Comparison of ENCODE assay signal across 1 cellular context in the genomic region with DNA sequence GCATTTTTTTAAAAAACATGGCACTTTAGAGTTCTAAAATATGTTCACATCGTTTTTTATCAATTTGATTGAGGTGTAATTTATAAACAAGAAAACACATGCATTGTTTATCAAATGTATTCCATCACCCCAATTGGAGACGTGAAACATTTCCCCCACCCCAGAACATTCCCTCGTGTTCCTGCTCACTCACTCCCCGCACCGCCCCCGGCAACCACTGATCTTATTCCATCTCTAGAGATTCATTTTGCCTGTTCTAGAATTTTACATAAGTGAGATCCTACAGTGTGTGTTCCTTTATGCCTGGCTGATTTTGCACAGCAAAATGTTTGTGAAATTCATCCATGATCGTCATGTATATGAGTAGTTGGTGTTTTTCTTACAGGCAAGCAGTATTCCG.
TF ChIP-seq lines count a peak whose summit lies in the region.

No MANE protein-coding gene starts in this region.

TF ChIP-seq in HepG2, 621 proteins besides CTCF, POLR2A, EP300 and RAD21 (continued from another document):
- TF ChIP-seq, protein P1, sequence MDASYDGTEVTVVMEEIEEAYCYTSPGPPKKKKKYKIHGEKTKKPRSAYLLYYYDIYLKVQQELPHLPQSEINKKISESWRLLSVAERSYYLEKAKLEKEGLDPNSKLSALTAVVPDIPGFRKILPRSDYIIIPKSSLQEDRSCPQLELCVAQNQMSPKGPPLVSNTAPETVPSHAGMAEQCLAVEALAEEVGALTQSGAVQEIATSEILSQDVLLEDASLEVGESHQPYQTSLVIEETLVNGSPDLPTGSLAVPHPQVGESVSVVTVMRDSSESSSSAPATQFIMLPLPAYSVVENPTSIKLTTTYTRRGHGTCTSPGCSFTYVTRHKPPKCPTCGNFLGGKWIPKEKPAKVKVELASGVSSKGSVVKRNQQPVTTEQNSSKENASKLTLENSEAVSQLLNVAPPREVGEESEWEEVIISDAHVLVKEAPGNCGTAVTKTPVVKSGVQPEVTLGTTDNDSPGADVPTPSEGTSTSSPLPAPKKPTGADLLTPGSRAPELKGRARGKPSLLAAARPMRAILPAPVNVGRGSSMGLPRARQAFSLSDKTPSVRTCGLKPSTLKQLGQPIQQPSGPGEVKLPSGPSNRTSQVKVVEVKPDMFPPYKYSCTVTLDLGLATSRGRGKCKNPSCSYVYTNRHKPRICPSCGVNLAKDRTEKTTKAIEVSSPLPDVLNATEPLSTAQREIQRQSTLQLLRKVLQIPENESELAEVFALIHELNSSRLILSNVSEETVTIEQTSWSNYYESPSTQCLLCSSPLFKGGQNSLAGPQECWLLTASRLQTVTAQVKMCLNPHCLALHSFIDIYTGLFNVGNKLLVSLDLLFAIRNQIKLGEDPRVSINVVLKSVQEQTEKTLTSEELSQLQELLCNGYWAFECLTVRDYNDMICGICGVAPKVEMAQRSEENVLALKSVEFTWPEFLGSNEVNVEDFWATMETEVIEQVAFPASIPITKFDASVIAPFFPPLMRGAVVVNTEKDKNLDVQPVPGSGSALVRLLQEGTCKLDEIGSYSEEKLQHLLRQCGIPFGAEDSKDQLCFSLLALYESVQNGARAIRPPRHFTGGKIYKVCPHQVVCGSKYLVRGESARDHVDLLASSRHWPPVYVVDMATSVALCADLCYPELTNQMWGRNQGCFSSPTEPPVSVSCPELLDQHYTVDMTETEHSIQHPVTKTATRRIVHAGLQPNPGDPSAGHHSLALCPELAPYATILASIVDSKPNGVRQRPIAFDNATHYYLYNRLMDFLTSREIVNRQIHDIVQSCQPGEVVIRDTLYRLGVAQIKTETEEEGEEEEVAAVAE (CRISPR knock-in tag; IDR thresholded peaks at IDR 0.05; ENCODE audit: borderline replicate concordance) = no peak
- no peak for TF ChIP-seq ESRRA (CRISPR knock-in tag; IDR thresholded peaks at IDR 0.05; ENCODE audit: low read depth)
- TF ChIP-seq RNF2 (conservative IDR thresholded peaks at IDR 0.05; ENCODE audit: low read depth) = no peak
- no peak for TF ChIP-seq ARHGAP35 (CRISPR knock-in tag; IDR thresholded peaks at IDR 0.05; ENCODE audit: borderline replicate concordance)
- TF ChIP-seq PAX8 (CRISPR knock-in tag; IDR thresholded peaks at IDR 0.05; ENCODE audit: borderline replicate concordance) = no peak
- no peak for TF ChIP-seq SUZ12 (IDR thresholded peaks at IDR 0.05; ENCODE audit: low read depth, low read length)
- TF ChIP-seq SMARCE1 (IDR thresholded peaks at IDR 0.05; ENCODE audit: borderline replicate concordance) = no peak
- no peak for TF ChIP-seq ZBTB7B (CRISPR knock-in tag; IDR thresholded peaks at IDR 0.05)
